9 cellular contexts compared by ENCODE assay signal in the genomic region with DNA sequence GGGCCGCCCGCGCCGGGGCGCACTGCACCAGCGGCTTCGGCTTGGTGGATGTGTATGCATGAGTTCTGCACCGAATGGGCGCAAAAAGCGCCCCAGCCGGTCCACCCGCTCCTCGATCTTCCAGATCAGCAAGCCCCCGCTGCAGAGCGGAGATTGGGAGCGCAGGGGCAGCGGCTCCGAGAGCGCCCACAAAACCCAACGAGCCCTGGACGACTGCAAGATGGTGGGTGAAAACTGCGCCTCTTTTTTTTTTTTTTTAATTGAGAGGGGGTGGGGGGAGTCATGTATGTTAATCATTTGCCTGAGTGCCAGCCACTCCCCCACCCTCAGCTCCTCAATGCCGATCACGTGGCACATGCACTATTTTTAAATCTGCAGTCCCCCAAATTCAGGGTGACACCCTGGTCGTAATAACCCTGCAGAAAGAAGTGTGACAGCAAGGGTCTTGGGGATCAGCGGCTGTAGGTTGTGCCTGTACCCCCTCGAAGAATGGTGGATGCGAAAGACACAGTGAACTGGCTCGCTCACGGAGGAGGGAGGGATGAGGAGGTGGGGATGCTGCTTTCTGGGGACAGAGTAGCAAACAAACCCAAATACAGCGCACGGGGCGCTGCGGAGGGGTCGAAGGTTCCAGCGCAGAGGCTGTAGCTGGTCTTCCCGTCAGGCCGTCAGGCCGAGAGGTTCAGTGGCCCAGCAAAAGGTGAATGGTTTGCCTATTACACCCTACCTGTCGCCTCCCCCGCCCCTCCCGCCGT. TPM values are rescaled to one million over a fixed set of nuclear protein-coding genes. Genes with fewer than 3 reads are reported as not detected.
A peak's percentile ranks its signal among the peaks of the same experiment; 100 is the strongest.
DNase-seq lines count a peak whose midpoint lies in the region; ATAC-seq and TF ChIP-seq lines count a peak whose summit lies in the region.
"Had no signal": no experiment of that assay in that cellular context is flagged by ENCODE, and none has a peak within 500 bp of the region (broad histone marks: within the 10 kb centered on the region; RNA-seq: fewer than 3 reads in every experiment).

No MANE protein-coding gene starts in this region.

- peaks cover 9 to 49% of the 10 kb centered on the region in 2 donors for H3K4me1 ChIP-seq in thoracic aorta (ENCODE audit: control insufficient read depth in 1 of 2, low read depth in 2 of 2)

- 2 to 5% methylated on average over 37 to 43 of the region's 43 CpGs for WGBS in lower leg skin, 2 donors

- H3K4me3 ChIP-seq in LNCaP clone FGC (ENCODE audit: low read depth, low read length), result peak overlapping the region; percentile 44
- peak overlapping the region; percentile 42 to 85 (median 70) for H3K4me3 ChIP-seq in dorsolateral prefrontal cortex
- H3K4me3 ChIP-seq in lower leg skin (ENCODE audit: low read depth, poor library complexity, severe bottlenecking), result peak overlapping the region; percentile 4
- H3K4me3 ChIP-seq in thoracic aorta, result peak overlapping the region; percentile 76

- TF ChIP-seq CTCF in LNCaP clone FGC (IDR thresholded peaks at IDR 0.05; ENCODE audit: control insufficient read depth, extremely low read depth, insufficient read depth) (peak; percentile 58), dorsolateral prefrontal cortex (IDR thresholded peaks at IDR 0.05 in 54 of 56, conservative IDR thresholded peaks at IDR 0.05 in 2 of 56; ENCODE audit: low read depth in 1 of 56, partially characterized antibody in 56 of 56) (peak in 7 of 56 donors; percentile 2 to 15 (median 10)), lower leg skin (IDR thresholded peaks at IDR 0.05) (no peak), thoracic aorta (IDR thresholded peaks at IDR 0.05) (no peak)

- H3K27me3 ChIP-seq in dorsolateral prefrontal cortex, result peaks cover 0 to 8% (median 0%) of the 10 kb centered on the region in 45 donors
- H3K27me3 ChIP-seq in thoracic aorta (replicated peaks; ENCODE audit: insufficient read depth), result no peaks in the 10 kb centered on the region

- intact Hi-C loops in dorsolateral prefrontal cortex (cut with DNase I), result loop anchor here in 1 of 2 donors (5.0 to 10.0 kb wide), 2 partner anchors 68 to 86 kb away; no protein-coding TSS in a partner anchor
- intact Hi-C loops in lower leg skin (cut with DNase I; ENCODE audit: low total_unique reads), result no loop called here

- H3K36me3 ChIP-seq in thoracic aorta, result no peaks in the 10 kb centered on the region

- no peak for DNase-seq in LNCaP clone FGC (ENCODE audit: low read depth)
- DNase-seq in dorsolateral prefrontal cortex, result peak in 7 of 10 donors; percentile 19 to 52 (median 49)
- no peak for DNase-seq in lower leg skin (ENCODE audit: low spot score in 2 of 2)
- DNase-seq in thoracic aorta (ENCODE audit: low spot score), result no peak
- no peak for DNase-seq in stimulated activated naive CD4-positive, alpha-beta T cell treated with Interleukin-2 at 50 U/mL for 16 hours (lab: John Stamatoyannopoulos, UW)
- DNase-seq in AG08396 (ENCODE audit: low spot score), result no peak
- no peak for DNase-seq in foreskin melanocyte

- H3K9me3 ChIP-seq in thoracic aorta, result no peaks in the 10 kb centered on the region

- TF ChIP-seq POLR2A in lower leg skin (IDR thresholded peaks at IDR 0.05), result no peak

- ATAC-seq in thoracic aorta (ENCODE audit: insufficient number of reproducible peaks, low FRiP score, low read depth), result no peak
- ATAC-seq in HG02623 (IDR thresholded peaks at IDR 0.05; ENCODE audit: unreplicated experiment), result no peak

- H3K27ac ChIP-seq in dorsolateral prefrontal cortex (peak overlapping the region in 58 of 59 donors; percentile 49 to 94 (median 85)), thoracic aorta (peak overlapping the region; percentile 43 to 44)

RNA-seq across cellular contexts. Expression of a gene that starts 0.9 kb away (rescaled TPM):
- total RNA-seq in dorsolateral prefrontal cortex (100 to 1,000 TPM in 44 of 120 experiments, 10 to 100 TPM in 76; 29.5 to 146 (median 93.3) TPM), lower leg skin (1 to 10 TPM in 1 of 4 donors, under 1 TPM in 1, not detected in 2; 0.08 to 1.7 TPM), thoracic aorta (10 to 100 TPM; 24.3 to 31.1 TPM)
- total RNA-seq: myocyte had no signal

Comparison
In these comparisons a context has a peak if more than half of its experiments do, and no peak if none do; other contexts are left out.
1. DNase-seq: peak in dorsolateral prefrontal cortex (7 of 10); none in LNCaP clone FGC (single experiment), lower leg skin (0 of 2), thoracic aorta (single experiment), stimulated activated naive CD4-positive, alpha-beta T cell treated with Interleukin-2 at 50 U/mL for 16 hours (single experiment), AG08396 (single experiment) and foreskin melanocyte (single experiment).
2. H3K4me3 ChIP-seq: peak in every context shown above with its lines; median percentile 76 in thoracic aorta; 70 in dorsolateral prefrontal cortex; 44 in LNCaP clone FGC; 4 in lower leg skin.
3. RNA of a gene that starts 0.9 kb away (total RNA-seq): 29.5 to 146 TPM in dorsolateral prefrontal cortex and 24.3 to 31.1 TPM in thoracic aorta; 0.08 to 1.7 TPM in lower leg skin; every median in the first group is over 4 times any median in the second.